In genomic region chr17:74480290-74480689, GRCh38 we compare ENCODE assay signal across 21 cellular contexts. TPM values are rescaled to one million over a fixed set of nuclear protein-coding genes. Genes with fewer than 3 reads are reported as not detected.
A peak's percentile ranks its signal among the peaks of the same experiment; 100 is the strongest.
DNase-seq lines count a peak whose midpoint lies in the region; ATAC-seq and TF ChIP-seq lines count a peak whose summit lies in the region.
"Had no signal": no experiment of that assay in that cellular context is flagged by ENCODE, and none has a peak within 500 bp of the region (broad histone marks: within the 10 kb centered on the region; RNA-seq: fewer than 3 reads in every experiment).

No MANE protein-coding gene starts in this region.

- POLR2A ChIA-PET in SK-N-SH (lab: Yijun Ruan, JAX) = no interaction called here
- POLR2A ChIA-PET in CD4-positive, alpha-beta T cell (lab: Charles Lee) = no interaction called here
- POLR2A ChIA-PET in activated CD8-positive, alpha-beta T cell treated with anti-CD3 and anti-CD28 coated beads for 36 hours (lab: Charles Lee) = interaction anchor here (0.6 kb wide), 1 partner anchor 107 kb away, joined by 3 read pairs; no protein-coding TSS in a partner anchor

- H3F3A ChIP-seq in SK-N-SH (replicated peaks; ENCODE audit: insufficient read depth) = no peaks in the 10 kb centered on the region

- H3K36me3 Mint-ChIP-seq in CD4-positive, alpha-beta T cell (ENCODE audit: low read depth) = peaks cover 12% of the 10 kb centered on the region
- H3K36me3 Mint-ChIP-seq in activated CD8-positive, alpha-beta T cell treated with anti-CD3 and anti-CD28 coated beads for 36 hours (ENCODE audit: low read depth) = peaks cover 12% of the 10 kb centered on the region

- no peak overlapping the region for H3K4me3 ChIP-seq in SK-N-SH (ENCODE audit: low read depth in 2 of 2, low read length in 1 of 2)
- no peak overlapping the region for H3K4me3 ChIP-seq in lower lobe of right lung
- H3K4me3 ChIP-seq: GM23248 had no signal

- H3K9me3 ChIP-seq in SK-N-SH (no peaks in the 10 kb centered on the region), lower lobe of right lung (no peaks in the 10 kb centered on the region)
- H3K9me3 ChIP-seq in CD4-positive, alpha-beta T cell (ENCODE audit: control insufficient read depth, low read length) = peaks cover 11% of the 10 kb centered on the region

- H3K27me3 Mint-ChIP-seq in CD4-positive, alpha-beta T cell = no peaks in the 10 kb centered on the region
- no peaks in the 10 kb centered on the region for H3K27me3 Mint-ChIP-seq in activated CD8-positive, alpha-beta T cell treated with anti-CD3 and anti-CD28 coated beads for 36 hours

- no peak for TF ChIP-seq RAD21 in SK-N-SH (IDR thresholded peaks at IDR 0.05; ENCODE audit: low read length)

- no peak overlapping the region for H2AFZ ChIP-seq in SK-N-SH (ENCODE audit: low read depth)
- H2AFZ ChIP-seq: GM23248 had no signal

- H4K20me1 ChIP-seq in SK-N-SH (ENCODE audit: insufficient read depth) = no peaks in the 10 kb centered on the region

- WGBS in SK-N-SH (ENCODE audit: low lambda C conversion rate) = 5% methylated on average over 7 of the region's 8 CpGs

- TF ChIP-seq CTCF in SK-N-SH (IDR thresholded peaks at IDR 0.05) (no peak), lower lobe of right lung (IDR thresholded peaks at IDR 0.05) (no peak)
- no peak for TF ChIP-seq CTCF in CD4-positive, alpha-beta T cell (IDR thresholded peaks at IDR 0.05)
- no peak for TF ChIP-seq CTCF in activated CD8-positive, alpha-beta T cell treated with anti-CD3 and anti-CD28 coated beads for 36 hours (IDR thresholded peaks at IDR 0.05)

- H3K9me2 ChIP-seq in SK-N-SH = no peaks in the 10 kb centered on the region

- no peaks in the 10 kb centered on the region for H3K36me3 ChIP-seq in SK-N-SH (replicated peaks in 1 of 2; ENCODE audit: control insufficient read depth in 1 of 2, insufficient read depth in 2 of 2, low read length in 1 of 2)
- peaks cover 9% of the 10 kb centered on the region for H3K36me3 ChIP-seq in lower lobe of right lung

- DNase-seq in SK-N-SH = peak; percentile 36
- no peak for DNase-seq in CD4-positive, alpha-beta T cell
- no peak for DNase-seq in activated CD8-positive, alpha-beta T cell treated with anti-CD3 and anti-CD28 coated beads for 36 hours
- DNase-seq in lower lobe of right lung = peak; percentile 35
- DNase-seq in NCI-H1417 (lab: John Stamatoyannopoulos, UW) = no peak
- DNase-seq in NK-92 (lab: John Stamatoyannopoulos, UW; ENCODE audit: unreplicated experiment) = no peak
- no peak for DNase-seq in NCI-H146 treated with DMSO at 0.1 percent for 48 hours (lab: John Stamatoyannopoulos, UW; ENCODE audit: unreplicated experiment)
- DNase-seq: C1 segment of cervical spinal cord, Caco-2, GM23248, KBM-7, NCI-H1092, NCI-H1694 treated with DMSO at 0.1 percent for 48 hours, NCI-H2171, NCI-H446 treated with DMSO at 0.1 percent for 48 hours, NCI-H774, SHP77 treated with DMSO at 0.1 percent for 48 hours had no signal

- no peak overlapping the region for H3K4me2 ChIP-seq in SK-N-SH

- intact Hi-C loops in CD4-positive, alpha-beta T cell (cut with DNase I, micrococcal nuclease) = no loop called here
- intact Hi-C loops in activated CD8-positive, alpha-beta T cell treated with anti-CD3 and anti-CD28 coated beads for 36 hours (cut with micrococcal nuclease) = no loop called here
- intact Hi-C loops in lower lobe of right lung (cut with DNase I) = no loop called here

- H3K4me1 ChIP-seq in SK-N-SH (ENCODE audit: control insufficient read depth in 1 of 2, insufficient read depth in 2 of 2, low read depth in 1 of 2, low read length in 1 of 2) (no peaks in the 10 kb centered on the region), lower lobe of right lung (peaks cover 27% of the 10 kb centered on the region)
- H3K4me1 ChIP-seq: Caco-2 had no signal

- peaks cover 3% of the 10 kb centered on the region for H3K9me3 Mint-ChIP-seq in CD4-positive, alpha-beta T cell
- peaks cover 16% of the 10 kb centered on the region for H3K9me3 Mint-ChIP-seq in activated CD8-positive, alpha-beta T cell treated with anti-CD3 and anti-CD28 coated beads for 36 hours

- TF ChIP-seq EP300 in SK-N-SH (IDR thresholded peaks at IDR 0.05; ENCODE audit: borderline replicate concordance in 1 of 2, low read depth in 1 of 2, low read length in 1 of 2) = no peak

- ATAC-seq in SK-N-SH treated with all-trans-retinoic acid at 6 μM for 48 hours = no peak
- no peak for ATAC-seq in CD4-positive, alpha-beta T cell (ENCODE audit: poor library complexity)
- ATAC-seq in activated CD8-positive, alpha-beta T cell treated with anti-CD3 and anti-CD28 coated beads for 36 hours = no peak
- no peak for ATAC-seq in lower lobe of right lung

- peak overlapping the region; percentile 12 for H3K27ac Mint-ChIP-seq in CD4-positive, alpha-beta T cell
- H3K27ac Mint-ChIP-seq in activated CD8-positive, alpha-beta T cell treated with anti-CD3 and anti-CD28 coated beads for 36 hours = peak overlapping the region; percentile 53

- H3K9ac ChIP-seq in SK-N-SH = no peak overlapping the region
- H3K9ac ChIP-seq: GM23248 had no signal

- CTCF ChIA-PET in SK-N-SH (lab: Yijun Ruan, JAX) = interaction anchor here (0.9 to 15.8 kb wide), 5 partner anchors 13 to 112 kb away, joined by 3 to 122 read pairs (median 46); partner anchors contain the start of gene GPR142
- CTCF ChIA-PET in CD4-positive, alpha-beta T cell (lab: Charles Lee) = no interaction called here
- CTCF ChIA-PET in activated CD8-positive, alpha-beta T cell treated with anti-CD3 and anti-CD28 coated beads for 36 hours (lab: Charles Lee) = interaction anchor here (1.0 to 1.8 kb wide), 5 partner anchors 14 to 112 kb away, joined by 3 to 7 read pairs (median 3); partner anchors contain the start of gene GPR142

- no peaks in the 10 kb centered on the region for H3K79me2 ChIP-seq in SK-N-SH (ENCODE audit: insufficient read depth)

- no peaks in the 10 kb centered on the region for H3K27me3 ChIP-seq in SK-N-SH (ENCODE audit: insufficient read depth)
- no peaks in the 10 kb centered on the region for H3K27me3 ChIP-seq in CD4-positive, alpha-beta T cell (ENCODE audit: control insufficient read depth, insufficient read depth, low read length)
- H3K27me3 ChIP-seq in lower lobe of right lung (ENCODE audit: low read depth) = peaks cover 4% of the 10 kb centered on the region

- H3K4me1 Mint-ChIP-seq in CD4-positive, alpha-beta T cell (ENCODE audit: low read depth) = peaks cover 45% of the 10 kb centered on the region
- H3K4me1 Mint-ChIP-seq in activated CD8-positive, alpha-beta T cell treated with anti-CD3 and anti-CD28 coated beads for 36 hours (ENCODE audit: low read depth) = peaks cover 37% of the 10 kb centered on the region

- no peak overlapping the region for H3K4me3 Mint-ChIP-seq in CD4-positive, alpha-beta T cell
- H3K4me3 Mint-ChIP-seq in activated CD8-positive, alpha-beta T cell treated with anti-CD3 and anti-CD28 coated beads for 36 hours = no peak overlapping the region

- H3K27ac ChIP-seq in SK-N-SH (ENCODE audit: low read depth in 2 of 2, low read length in 1 of 2) (no peak overlapping the region), lower lobe of right lung (no peak overlapping the region)
- no peak overlapping the region for H3K27ac ChIP-seq in CD4-positive, alpha-beta T cell (ENCODE audit: low read depth, low read length)
- H3K27ac ChIP-seq: 22Rv1, GM23248 had no signal

TF ChIP-seq in SK-N-SH, 30 proteins besides CTCF, POLR2A, EP300 and RAD21 (continues in another document):
- TF ChIP-seq RFX5 (IDR thresholded peaks at IDR 0.05; ENCODE audit: low read length) = no peak
- TF ChIP-seq GABPA (IDR thresholded peaks at IDR 0.05; ENCODE audit: low read depth) = no peak
- TF ChIP-seq SMC3 (IDR thresholded peaks at IDR 0.05; ENCODE audit: low read depth, low read length) = no peak

TF ChIP-seq in SK-N-SH treated with all-trans-retinoic acid at 6 μM for 48 hours, 23 proteins besides CTCF, POLR2A, EP300 and RAD21 (continues in another document):
- TF ChIP-seq TOX (CRISPR knock-in tag; IDR thresholded peaks at IDR 0.05; ENCODE audit: borderline replicate concordance) = no peak
- TF ChIP-seq GLIS3 (CRISPR knock-in tag; IDR thresholded peaks at IDR 0.05) = no peak
- TF ChIP-seq ZNF565 (CRISPR knock-in tag; conservative IDR thresholded peaks at IDR 0.05; ENCODE audit: low read depth) = no peak
- no peak for TF ChIP-seq RARB (CRISPR knock-in tag; IDR thresholded peaks at IDR 0.05)
- no peak for TF ChIP-seq ZC3H10 (CRISPR knock-in tag; IDR thresholded peaks at IDR 0.05)
- TF ChIP-seq, protein P1, sequence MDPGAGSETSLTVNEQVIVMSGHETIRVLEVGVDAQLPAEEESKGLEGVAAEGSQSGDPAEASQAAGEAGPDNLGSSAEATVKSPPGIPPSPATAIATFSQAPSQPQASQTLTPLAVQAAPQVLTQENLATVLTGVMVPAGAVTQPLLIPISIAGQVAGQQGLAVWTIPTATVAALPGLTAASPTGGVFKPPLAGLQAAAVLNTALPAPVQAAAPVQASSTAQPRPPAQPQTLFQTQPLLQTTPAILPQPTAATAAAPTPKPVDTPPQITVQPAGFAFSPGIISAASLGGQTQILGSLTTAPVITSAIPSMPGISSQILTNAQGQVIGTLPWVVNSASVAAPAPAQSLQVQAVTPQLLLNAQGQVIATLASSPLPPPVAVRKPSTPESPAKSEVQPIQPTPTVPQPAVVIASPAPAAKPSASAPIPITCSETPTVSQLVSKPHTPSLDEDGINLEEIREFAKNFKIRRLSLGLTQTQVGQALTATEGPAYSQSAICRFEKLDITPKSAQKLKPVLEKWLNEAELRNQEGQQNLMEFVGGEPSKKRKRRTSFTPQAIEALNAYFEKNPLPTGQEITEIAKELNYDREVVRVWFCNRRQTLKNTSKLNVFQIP (CRISPR knock-in tag; IDR thresholded peaks at IDR 0.05; ENCODE audit: borderline replicate concordance, low read depth) = no peak
- no peak for TF ChIP-seq CSDC2 (CRISPR knock-in tag; IDR thresholded peaks at IDR 0.05)

RNA-seq across cellular contexts. Expression of gene CD300A, which starts 13.9 kb away (rescaled TPM):
- not detected in 2 replicates for polyA plus RNA-seq in SK-N-SH (2012; rRNA removed)
- not detected in 2 replicates for polyA plus RNA-seq in SK-N-SH (2012; cell fraction: cytosol; rRNA removed)
- not detected in 2 replicates for polyA plus RNA-seq in SK-N-SH (2012; cell fraction: nucleus; rRNA removed)
- total RNA-seq in CD4-positive, alpha-beta T cell = 1 to 10 TPM; 1.8 to 2.6 TPM
- total RNA-seq in activated CD8-positive, alpha-beta T cell treated with anti-CD3 and anti-CD28 coated beads for 36 hours = 1 to 10 TPM; 2.2 to 2.4 TPM
- total RNA-seq in lower lobe of right lung = 27.8 TPM
- total RNA-seq: Caco-2, G401, GM23248, M059J had no signal
- polyA plus RNA-seq: GM23248 had no signal

RNA-seq across cellular contexts. Expression of gene GPRC5C, which starts 48.4 kb away (rescaled TPM):
- polyA plus RNA-seq in SK-N-SH (2012; rRNA removed) = not detected in 2 replicates
- 0.03 TPM in 1 of 2 replicates, not detected in the other for polyA plus RNA-seq in SK-N-SH (2012; cell fraction: cytosol; rRNA removed)
- polyA plus RNA-seq in SK-N-SH (2012; cell fraction: nucleus; rRNA removed) = not detected in 2 replicates
- total RNA-seq in CD4-positive, alpha-beta T cell = not detected
- 1 to 10 TPM; 1.2 to 2.0 TPM for total RNA-seq in activated CD8-positive, alpha-beta T cell treated with anti-CD3 and anti-CD28 coated beads for 36 hours
- 58.2 TPM for total RNA-seq in lower lobe of right lung

RNA-seq across cellular contexts. Expression of gene CD300LB, which starts 51.0 kb away (rescaled TPM):
- polyA plus RNA-seq in SK-N-SH (2012; rRNA removed) = not detected in 2 replicates
- polyA plus RNA-seq in SK-N-SH (2012; cell fraction: cytosol; rRNA removed) = not detected in 2 replicates
- not detected in 2 replicates for polyA plus RNA-seq in SK-N-SH (2012; cell fraction: nucleus; rRNA removed)
- under 1 TPM; 0.36 to 0.56 TPM for total RNA-seq in CD4-positive, alpha-beta T cell
- total RNA-seq in activated CD8-positive, alpha-beta T cell treated with anti-CD3 and anti-CD28 coated beads for 36 hours = not detected
- total RNA-seq in lower lobe of right lung = 1.5 TPM
- total RNA-seq: Caco-2, G401, GM23248, M059J had no signal
- polyA plus RNA-seq: GM23248 had no signal

Comparison
In these comparisons a context has a peak if more than half of its experiments do, and no peak if none do; other contexts are left out.
1. DNase-seq: peak in SK-N-SH (single experiment) and lower lobe of right lung (single experiment); none in CD4-positive, alpha-beta T cell (0 of 10), activated CD8-positive, alpha-beta T cell treated with anti-CD3 and anti-CD28 coated beads for 36 hours (single experiment), NCI-H1417 (0 of 3), NK-92 (single experiment) and NCI-H146 treated with DMSO at 0.1 percent for 48 hours (single experiment).
2. RNA of gene GPRC5C, which starts 48.4 kb away (total RNA-seq): 58.2 TPM in lower lobe of right lung (single experiment); 1.2 to 2.0 TPM in activated CD8-positive, alpha-beta T cell treated with anti-CD3 and anti-CD28 coated beads for 36 hours and not detected in CD4-positive, alpha-beta T cell; every median in the first group is over 10 times any median in the second.